24 cellular contexts compared by ENCODE assay signal in the genomic region with DNA sequence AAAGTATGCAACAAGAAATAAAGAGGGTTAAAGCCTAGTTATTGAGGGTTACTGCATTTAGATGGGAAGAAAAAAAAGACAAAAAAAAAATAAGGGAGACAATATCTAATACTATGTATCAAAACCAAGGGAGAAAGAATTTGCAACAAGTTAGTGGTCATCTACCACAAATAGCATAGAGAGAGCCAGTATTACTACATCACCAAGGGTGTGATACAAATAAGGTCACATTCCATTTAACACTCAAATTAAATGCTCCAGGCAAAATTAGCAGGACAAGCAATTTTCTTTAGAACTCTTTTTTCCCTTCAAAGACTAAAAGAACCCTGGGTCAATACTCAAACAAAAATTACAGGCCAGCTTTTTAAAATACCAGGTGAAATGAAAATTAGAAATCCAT.
"Had no signal": no experiment of that assay in that cellular context is flagged by ENCODE, and none has a peak within 500 bp of the region (broad histone marks: within the 10 kb centered on the region; RNA-seq: fewer than 3 reads in every experiment).

No MANE protein-coding gene starts in this region.

- H3K9ac ChIP-seq: neural progenitor cell, parathyroid adenoma had no signal

- DNase-seq: cortex of kidney; effector memory CD8-positive, alpha-beta T cell; erythroblast; foreskin fibroblast; heart right ventricle; hippocampal formation; left cardiac atrium; left lung; mesenchymal stem cell; midbrain; naive thymus-derived CD4-positive, alpha-beta T cell; stimulated activated CD4-positive, alpha-beta T cell treated with anti-CD3 and anti-CD28 coated beads, Interleukin-2, amount 100 ng/mL, for 24 hours; stimulated activated CD4-positive, alpha-beta T cell treated with anti-CD3 and anti-CD28 coated beads, Interleukin-4, amount 100 ng/mL, for 24 hours; stimulated activated naive CD4-positive, alpha-beta T cell treated with Interleukin-2 at 50 U/mL for 16 hours; substantia nigra; upper lobe of left lung had no signal

- ATAC-seq: effector memory CD8-positive, alpha-beta T cell; gastroesophageal sphincter; heart right ventricle; left cardiac atrium; left lung; naive thymus-derived CD4-positive, alpha-beta T cell; sciatic nerve; stimulated activated effector memory CD8-positive, alpha-beta T cell treated with anti-CD3 and anti-CD28 coated beads, Interleukin-12 subunit alpha, Interleukin-12 subunit beta, amount 100 ng/mL, for 72 hours had no signal

- H3K27ac ChIP-seq: gastroesophageal sphincter, heart right ventricle, left lung, neural progenitor cell, parathyroid adenoma, right atrium auricular region, thoracic aorta, tibial nerve, upper lobe of left lung had no signal

- H3K36me3 ChIP-seq: gastroesophageal sphincter, heart right ventricle, left lung, neural progenitor cell, right atrium auricular region, thoracic aorta, tibial nerve, upper lobe of left lung had no signal

- H3K79me2 ChIP-seq: parathyroid adenoma had no signal

- H3K4me1 ChIP-seq: gastroesophageal sphincter, heart right ventricle, left lung, parathyroid adenoma, right atrium auricular region, upper lobe of left lung had no signal

- H3K27me3 ChIP-seq: gastroesophageal sphincter, heart right ventricle, left lung, neural progenitor cell, right atrium auricular region, tibial nerve, upper lobe of left lung had no signal

- H3K9me3 ChIP-seq: gastroesophageal sphincter, heart right ventricle, right atrium auricular region, thoracic aorta, tibial nerve, upper lobe of left lung had no signal

- H3K4me2 ChIP-seq: neural progenitor cell had no signal

- H3K4me3 ChIP-seq: gastroesophageal sphincter, heart right ventricle, left lung, neural progenitor cell, right atrium auricular region, thoracic aorta, tibial nerve, upper lobe of left lung had no signal

- H2AFZ ChIP-seq: neural progenitor cell, parathyroid adenoma had no signal
